Comparison of ENCODE assay signal across 12 cellular contexts in the genomic region with DNA sequence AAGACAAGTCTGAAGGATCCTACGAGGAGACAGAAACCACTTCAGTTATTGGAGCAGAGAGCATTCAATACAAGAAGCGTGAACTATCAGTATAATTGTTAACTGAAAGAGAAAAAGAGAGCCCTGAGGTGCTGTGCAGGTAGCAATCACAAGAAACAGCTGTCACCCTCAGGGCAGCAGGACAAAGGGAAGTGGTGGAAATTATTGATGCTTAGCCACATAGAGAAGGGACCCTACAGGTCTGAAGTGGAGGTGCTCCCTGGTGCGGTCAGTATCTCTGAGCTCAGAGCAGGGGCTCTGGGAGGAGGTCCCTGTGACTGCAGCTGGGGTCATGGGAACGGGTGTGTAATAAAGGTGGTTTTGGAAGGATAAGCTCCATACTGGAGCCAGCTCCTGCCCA.
"Had no signal": no experiment of that assay in that cellular context is flagged by ENCODE, and none has a peak within 500 bp of the region (broad histone marks: within the 10 kb centered on the region; RNA-seq: fewer than 3 reads in every experiment).

No MANE protein-coding gene starts in this region.

- DNase-seq: activated CD4-positive, alpha-beta T cell treated with anti-CD3 and anti-CD28 coated beads for 48 hours; activated naive CD4-positive, alpha-beta T cell treated with Interleukin-2 at 50 U/mL for 16 hours; activated naive CD8-positive, alpha-beta T cell treated with anti-CD3 and anti-CD28 coated beads, Interleukin-2, amount 50 U/mL, for 24 hours; heart right ventricle; left ventricle myocardium superior; mesendoderm; ovary; stimulated activated CD4-positive, alpha-beta T cell treated with anti-CD3 and anti-CD28 coated beads, Interleukin-12 subunit alpha, Interleukin-12 subunit beta, amount 100 ng/mL, for 4 hours; stimulated activated CD4-positive, alpha-beta T cell treated with anti-CD3 and anti-CD28 coated beads, Interleukin-2, amount 100 ng/mL, for 48 hours; stimulated activated naive CD8-positive, alpha-beta T cell treated with anti-CD3 and anti-CD28 coated beads, Interleukin-15, amount 100 ng/mL, for 72 hours; testis; WERI-Rb-1 had no signal

- ATAC-seq: activated naive CD8-positive, alpha-beta T cell treated with anti-CD3 and anti-CD28 coated beads, Interleukin-2, amount 50 U/mL, for 24 hours; heart right ventricle; left ventricle myocardium superior; stimulated activated naive CD8-positive, alpha-beta T cell treated with anti-CD3 and anti-CD28 coated beads, Interleukin-15, amount 100 ng/mL, for 72 hours had no signal
